ENCODE assay signal across 29 cellular contexts in the genomic region with DNA sequence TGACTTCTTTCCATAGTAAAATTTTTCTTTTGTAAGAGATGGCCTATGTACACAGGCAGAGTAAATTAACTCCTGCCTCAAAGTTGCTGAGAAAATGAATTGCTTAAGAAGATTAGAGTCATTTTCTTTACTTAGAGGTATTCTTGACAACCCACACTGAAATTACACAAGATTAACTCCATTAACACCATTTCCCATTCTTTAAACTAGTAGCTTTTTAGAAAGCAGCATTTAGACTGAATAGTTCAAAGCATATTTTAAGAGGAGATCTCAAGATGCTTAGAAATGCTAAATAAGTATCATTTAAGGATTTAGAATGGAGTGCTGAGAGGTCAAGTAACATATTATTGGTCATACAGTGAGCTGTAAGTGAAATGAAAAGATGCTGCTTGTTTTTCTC.
"Had no signal": no experiment of that assay in that cellular context is flagged by ENCODE, and none has a peak within 500 bp of the region (broad histone marks: within the 10 kb centered on the region; RNA-seq: fewer than 3 reads in every experiment).

No MANE protein-coding gene starts in this region.

- H3K27me3 ChIP-seq: heart right ventricle, hepatocyte, left lung, right atrium auricular region, stomach, testis, thyroid gland, transverse colon, upper lobe of left lung, vagina had no signal

- H2AFZ ChIP-seq: hepatocyte, parathyroid adenoma had no signal

- ATAC-seq: heart right ventricle; left colon; left lung; lower lobe of right lung; natural killer cell; psoas muscle; sciatic nerve; stimulated activated naive B cell treated with anti-CD40 and anti-IgM and Interleukin-4, amounts not matched to agents 10 μg/mL and 1 μg/mL and 100 μg/mL, for 72 hours; stimulated activated naive CD8-positive, alpha-beta T cell treated with anti-CD3 and anti-CD28 coated beads, Interleukin-15, Interleukin-2, amounts not matched to agents 100 U/mL and 50 U/mL, for 24 hours had no signal

- DNase-seq: heart right ventricle; kidney; left colon; left lung; lower lobe of right lung; mammary epithelial cell; mesenchymal stem cell; naive B cell; natural killer cell; nephron progenitor cell; nucleus accumbens; psoas muscle; stimulated activated CD4-positive, alpha-beta T cell treated with anti-CD3 and anti-CD28 coated beads, Interleukin-12 subunit alpha, Interleukin-12 subunit beta, amount 100 ng/mL, for 4 hours; stimulated activated CD4-positive, alpha-beta T cell treated with anti-CD3 and anti-CD28 coated beads, Interleukin-15, amount 100 ng/mL, for 24 hours; stimulated activated CD4-positive, alpha-beta T cell treated with anti-CD3 and anti-CD28 coated beads, Interleukin-2, amount 100 ng/mL, for 24 hours; stimulated activated CD4-positive, alpha-beta T cell treated with anti-CD3 and anti-CD28 coated beads, Interleukin-4, amount 100 ng/mL, for 1 hour; stimulated activated naive B cell treated with anti-CD40 and anti-IgM and Interleukin-4, amounts not matched to agents 10 μg/mL and 1 μg/mL and 100 μg/mL, for 72 hours; stimulated activated naive CD8-positive, alpha-beta T cell treated with anti-CD3 and anti-CD28 coated beads, Interleukin-15, Interleukin-2, amounts not matched to agents 100 U/mL and 50 U/mL, for 24 hours; stomach; testis; thyroid gland; transverse colon; upper lobe of left lung had no signal

- H3K4me2 ChIP-seq: hepatocyte had no signal

- H3K4me3 ChIP-seq: heart right ventricle, hepatocyte, left lung, lower lobe of right lung, psoas muscle, right atrium auricular region, skin epidermis, stomach, testis, thyroid gland, transverse colon, upper lobe of left lung, vagina had no signal

- H3K27ac ChIP-seq: heart right ventricle, hepatocyte, left lung, lower lobe of right lung, parathyroid adenoma, psoas muscle, right atrium auricular region, skin epidermis, stomach, testis, thyroid gland, transverse colon, upper lobe of left lung, vagina had no signal

- H3K9ac ChIP-seq: parathyroid adenoma had no signal

- H3K4me1 ChIP-seq: heart right ventricle, left lung, lower lobe of right lung, parathyroid adenoma, psoas muscle, right atrium auricular region, stomach, testis, thyroid gland, transverse colon, upper lobe of left lung, vagina had no signal

- H3K79me2 ChIP-seq: hepatocyte, parathyroid adenoma had no signal

- H3K9me3 ChIP-seq: heart right ventricle, left lung, lower lobe of right lung, psoas muscle, right atrium auricular region, stomach, testis, thyroid gland, transverse colon, upper lobe of left lung, vagina had no signal

- FAIRE-seq: kidney had no signal

- H3K36me3 ChIP-seq: lower lobe of right lung, right atrium auricular region, thyroid gland, transverse colon, upper lobe of left lung, vagina had no signal
